In the genomic region with DNA sequence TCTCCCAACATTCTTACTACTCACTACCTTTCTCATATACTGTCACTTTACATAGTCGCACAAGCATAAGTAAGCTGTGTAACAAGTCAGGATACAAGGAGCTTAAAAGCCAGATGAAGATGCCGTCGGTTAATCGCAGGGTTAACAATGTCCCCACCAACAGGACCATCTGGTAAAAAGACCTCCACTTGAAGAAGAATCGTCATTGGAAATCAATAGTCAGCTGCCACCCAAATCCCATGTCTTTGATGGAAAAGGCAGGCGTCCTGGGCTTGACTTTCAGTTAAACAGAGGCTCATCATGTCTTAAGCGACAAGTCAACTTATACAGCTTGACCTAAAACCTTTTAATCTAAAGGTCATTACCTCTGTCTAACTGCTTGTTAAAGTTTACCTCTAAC, we compare ENCODE assay signal across 21 cellular contexts.
"Had no signal": no experiment of that assay in that cellular context is flagged by ENCODE, and none has a peak within 500 bp of the region (broad histone marks: within the 10 kb centered on the region; RNA-seq: fewer than 3 reads in every experiment).

No MANE protein-coding gene starts in this region.

- H3K9me3 ChIP-seq: esophagus muscularis mucosa, gastroesophageal sphincter, heart right ventricle, left lung, lower lobe of right lung, mucosa of descending colon had no signal

- DNase-seq: dermis blood vessel endothelial cell; dorsolateral prefrontal cortex; effector CD4-positive, alpha-beta T cell; effector memory CD4-positive, alpha-beta T cell; foreskin keratinocyte; heart right ventricle; hippocampal formation; left cardiac atrium; left lung; left ventricle myocardium superior; lower lobe of right lung; mesenchymal stem cell; mucosa of descending colon; naive B cell had no signal

- H3K27ac ChIP-seq: coronary artery, dorsolateral prefrontal cortex, esophagus muscularis mucosa, foreskin keratinocyte, gastroesophageal sphincter, left lung, lower lobe of right lung had no signal

- FAIRE-seq: colon, endothelial cell of umbilical vein, frontal cortex, islet of Langerhans had no signal

- H3K27me3 ChIP-seq: dorsolateral prefrontal cortex, esophagus muscularis mucosa, foreskin keratinocyte, gastroesophageal sphincter, heart right ventricle, left lung had no signal

- ATAC-seq: foreskin keratinocyte, gastroesophageal sphincter, heart right ventricle, left cardiac atrium, left lung, left ventricle myocardium superior, lower lobe of right lung, mucosa of descending colon had no signal

- H3K4me3 ChIP-seq: coronary artery, dorsolateral prefrontal cortex, esophagus muscularis mucosa, gastroesophageal sphincter, heart right ventricle, left lung, lower lobe of right lung, mucosa of descending colon had no signal

- H3K36me3 ChIP-seq: left lung, lower lobe of right lung had no signal
